Comparison of ENCODE assay signal across 14 cellular contexts in genomic region chr2:200469708-200470600, GRCh38. TPM values are rescaled to one million over a fixed set of nuclear protein-coding genes. Genes with fewer than 3 reads are reported as not detected.
DNase-seq lines count a peak whose midpoint lies in the region; ATAC-seq, FAIRE-seq and TF ChIP-seq lines count a peak whose summit lies in the region.
"Had no signal": no experiment of that assay in that cellular context is flagged by ENCODE, and none has a peak within 500 bp of the region (broad histone marks: within the 10 kb centered on the region; RNA-seq: fewer than 3 reads in every experiment).

No MANE protein-coding gene starts in this region.

- no peaks in the 10 kb centered on the region for H3K9me3 Mint-ChIP-seq in neural crest cell
- H3K9me3 Mint-ChIP-seq: effector memory CD8-positive, alpha-beta T cell; stimulated activated naive CD8-positive, alpha-beta T cell treated with anti-CD3 and anti-CD28 coated beads, Interleukin-15, Interleukin-2, amounts not matched to agents 100 ng/mL and 50 ng/mL, for 24 hours had no signal

- POLR2A ChIA-PET in HepG2 (lab: Yijun Ruan, JAX): no interaction called here

- no peaks in the 10 kb centered on the region for H3K79me2 ChIP-seq in HepG2 (ENCODE audit: insufficient read depth, low read length)

- TF ChIP-seq RAD21 in HepG2 (CRISPR knock-in tag; IDR thresholded peaks at IDR 0.05): no peak

- peak overlapping the region; percentile 91 for H3K27ac Mint-ChIP-seq in neural crest cell (ENCODE audit: unreplicated experiment)
- H3K27ac Mint-ChIP-seq: stimulated activated naive CD8-positive, alpha-beta T cell treated with anti-CD3 and anti-CD28 coated beads, Interleukin-15, Interleukin-2, amounts not matched to agents 100 ng/mL and 50 ng/mL, for 24 hours had no signal

- no peaks in the 10 kb centered on the region for H3K4me1 ChIP-seq in HepG2 (ENCODE audit: insufficient read depth, low read length)
- no peaks in the 10 kb centered on the region for H3K4me1 ChIP-seq in right lobe of liver

- H2AFZ ChIP-seq in HepG2 (ENCODE audit: low read length): no peak overlapping the region

- BruUV-seq in HepG2 (replicated peaks; lab: Mats Ljungman, UMichigan): no TSS peak

- DNase-seq in HepG2 (ENCODE audit: low spot score) (no peak), right lobe of liver (no peak), head of caudate nucleus (peak; percentile 45 to 89 (median 76)), neural crest cell (ENCODE audit: low read depth, low spot score) (no peak), NOMO-1 treated with dmso at 0.1 percent for 144 hours (lab: John Stamatoyannopoulos, UW; ENCODE audit: unreplicated experiment) (no peak), T-helper 2 cell (no peak), NAMALWA (ENCODE audit: low spot score) (no peak)
- DNase-seq: effector memory CD8-positive, alpha-beta T cell; NCI-H1105; OCI-M1; stimulated activated CD4-positive, alpha-beta T cell treated with anti-CD3 and anti-CD28 coated beads, Interleukin-4, amount 100 ng/mL, for 24 hours; T-helper 9 cell had no signal

- no peak overlapping the region for H3K4me2 ChIP-seq in HepG2 (ENCODE audit: low read depth, low read length)

- H3K4me1 Mint-ChIP-seq in neural crest cell: peaks cover 34% of the 10 kb centered on the region

- 0 out of 2 replicates have a peak, but pooled peaks cover 3% of the 10 kb centered on the region for H4K20me1 ChIP-seq in HepG2 (ENCODE audit: insufficient read depth, low read length)

- H3K27me3 ChIP-seq in HepG2 (ENCODE audit: control insufficient read depth in 1 of 2, insufficient read depth in 2 of 2, low read length in 2 of 2) (no peaks in the 10 kb centered on the region), right lobe of liver (no peaks in the 10 kb centered on the region)

- TF ChIP-seq EP300 in HepG2 (IDR thresholded peaks at IDR 0.05; ENCODE audit: low read depth in 2 of 2, low read length in 2 of 2) (no peak), HepG2 (CRISPR knock-in tag; IDR thresholded peaks at IDR 0.05; ENCODE audit: borderline replicate concordance) (no peak)

- intact Hi-C loops in HepG2 (cut with micrococcal nuclease; ENCODE audit: unreplicated experiment): no loop called here
- intact Hi-C loops in right lobe of liver (cut with DNase I): loop anchor here (5.0 to 10.0 kb wide), 2 partner anchors 488 to 495 kb away; no protein-coding TSS in a partner anchor
- intact Hi-C loops in head of caudate nucleus (cut with DNase I): loop anchor here (1.0 kb wide), 1 partner anchor 163 kb away; no protein-coding TSS in a partner anchor

- no peaks in the 10 kb centered on the region for H3K9me3 ChIP-seq in HepG2 (ENCODE audit: low read length)
- H3K9me3 ChIP-seq in right lobe of liver: no peaks in the 10 kb centered on the region

- in situ Hi-C loops in HepG2 (cut with HindIII; ENCODE audit: extremely low pct_ligation_motif_present, low pct_unique_long_range_greater_than_20kb): no loop called here

- H3K36me3 ChIP-seq in HepG2 (replicated peaks in 1 of 2; ENCODE audit: control insufficient read depth in 1 of 2, insufficient read depth in 2 of 2, low read length in 2 of 2): peaks cover 61 to 93% of the 10 kb centered on the region in 2 experiments
- peaks cover 0 to 72% (median 32%) of the 10 kb centered on the region in 4 donors for H3K36me3 ChIP-seq in right lobe of liver

- no peak overlapping the region for H3K4me3 ChIP-seq in HepG2 (replicated peaks in 1 of 3; ENCODE audit: insufficient read depth in 1 of 3, low read depth in 2 of 3, low read length in 3 of 3)
- no peak overlapping the region for H3K4me3 ChIP-seq in right lobe of liver

- ATAC-seq in HepG2: no peak
- ATAC-seq in right lobe of liver: no peak
- no peak for ATAC-seq in HG03521 (IDR thresholded peaks at IDR 0.05; ENCODE audit: unreplicated experiment)
- ATAC-seq: effector memory CD8-positive, alpha-beta T cell had no signal

- 95% methylated on average over 16 of the region's 16 CpGs for WGBS in HepG2 (ENCODE audit: low lambda C conversion rate)
- WGBS in right lobe of liver (ENCODE audit: insufficient coverage, low coverage, low lambda C conversion rate, missing lambda C conversion rate): 57% methylated on average over 7 of the region's 16 CpGs

- no peak overlapping the region for H3K9ac ChIP-seq in HepG2 (ENCODE audit: insufficient read depth, low read depth, low read length)

- H3K27me3 Mint-ChIP-seq in neural crest cell (ENCODE audit: low read depth): no peaks in the 10 kb centered on the region
- H3K27me3 Mint-ChIP-seq: effector memory CD8-positive, alpha-beta T cell; stimulated activated naive CD8-positive, alpha-beta T cell treated with anti-CD3 and anti-CD28 coated beads, Interleukin-15, Interleukin-2, amounts not matched to agents 100 ng/mL and 50 ng/mL, for 24 hours had no signal

- H3K27ac ChIP-seq in HepG2 (ENCODE audit: extremely low read length, insufficient read depth, low read length): no peak overlapping the region
- H3K27ac ChIP-seq in right lobe of liver: no peak overlapping the region

- H3K4me3 Mint-ChIP-seq in neural crest cell: no peak overlapping the region
- H3K4me3 Mint-ChIP-seq: effector memory CD8-positive, alpha-beta T cell; stimulated activated naive CD8-positive, alpha-beta T cell treated with anti-CD3 and anti-CD28 coated beads, Interleukin-15, Interleukin-2, amounts not matched to agents 100 ng/mL and 50 ng/mL, for 24 hours had no signal

- CTCF ChIA-PET in HepG2 (lab: Yijun Ruan, JAX; ENCODE audit: low intra/inter-chr PET ratio, low total read pairs): no interaction called here

- TF ChIP-seq CTCF in HepG2 (CRISPR knock-in tag; IDR thresholded peaks at IDR 0.05) (no peak), right lobe of liver (IDR thresholded peaks at IDR 0.05) (no peak), neural crest cell (conservative IDR thresholded peaks at IDR 0.05) (no peak)

- FAIRE-seq in HepG2 (lab: Jason Lieb, UNC): no peak

- peaks cover 4% of the 10 kb centered on the region for H3K36me3 Mint-ChIP-seq in neural crest cell (ENCODE audit: low read depth)

- TF ChIP-seq POLR2A in HepG2 (IDR thresholded peaks at IDR 0.05; ENCODE audit: insufficient read depth in 1 of 2, low read depth in 2 of 2, low read length in 2 of 2): no peak
- TF ChIP-seq POLR2A in right lobe of liver (IDR thresholded peaks at IDR 0.05): no peak

RNA-seq across cellular contexts. Expression of gene KCTD18, which starts 39.9 kb away (rescaled TPM):
- 7.0 and 7.1 TPM in 2 replicates for total RNA-seq in HepG2 (2016; rRNA removed; fragmentation: Illumina TruSeq; extraction: Trizol)
- total RNA-seq in HepG2 (2016; cell fraction: cytosol; rRNA removed; fragmentation: Illumina TruSeq; extraction: Trizol; ENCODE audit: low read depth): 1.9 and 2.4 TPM in 2 replicates
- total RNA-seq in HepG2 (2016; cell fraction: insoluble cytoplasmic fraction; rRNA removed; fragmentation: Illumina TruSeq; extraction: Trizol): 6.3 and 7.3 TPM in 2 replicates
- 7.3 and 8.3 TPM in 2 replicates for total RNA-seq in HepG2 (2016; cell fraction: membrane; rRNA removed; fragmentation: Illumina TruSeq; extraction: Trizol)
- total RNA-seq in HepG2 (2016; cell fraction: nucleus; rRNA removed; fragmentation: Illumina TruSeq; extraction: Trizol): 3.6 and 4.2 TPM in 2 replicates
- polyA plus RNA-seq in HepG2 (2011; rRNA removed): 2.2 and 2.5 TPM in 2 replicates
- polyA plus RNA-seq in HepG2 (2011; cell fraction: cytosol; rRNA removed): 1.6 and 2.3 TPM in 2 replicates
- polyA plus RNA-seq in HepG2 (2011; cell fraction: nucleus; rRNA removed): 3.2 and 4.3 TPM in 2 replicates
- 2.8 and 4.9 TPM in 2 replicates for polyA plus RNA-seq in HepG2 (2012)
- 2.4 and 3.1 TPM in 2 replicates for polyA plus RNA-seq in HepG2 (2016; cell fraction: cytosol; fragmentation: Illumina TruSeq; extraction: Trizol; ENCODE audit: low read depth)
- 5.9 and 8.3 TPM in 2 replicates for polyA plus RNA-seq in HepG2 (2016; cell fraction: insoluble cytoplasmic fraction; fragmentation: Illumina TruSeq; extraction: Trizol; ENCODE audit: low read depth)
- polyA plus RNA-seq in HepG2 (2016; cell fraction: membrane; fragmentation: Illumina TruSeq; extraction: Trizol; ENCODE audit: low read depth): 5.6 TPM in 2 replicates
- polyA plus RNA-seq in HepG2 (2016; cell fraction: nucleus; fragmentation: Illumina TruSeq; extraction: Trizol; ENCODE audit: insufficient read depth, low read depth): 5.0 and 6.2 TPM in 2 replicates
- 0.42 and 0.86 TPM in 2 replicates for polyA minus RNA-seq in HepG2 (2011; rRNA and poly(A)+ RNA removed; ENCODE audit: low replicate concordance)
- polyA minus RNA-seq in HepG2 (2011; cell fraction: cytosol; rRNA and poly(A)+ RNA removed): 2.0 and 2.1 TPM in 2 replicates
- 4.0 and 4.1 TPM in 2 replicates for polyA minus RNA-seq in HepG2 (2011; cell fraction: nucleus; rRNA and poly(A)+ RNA removed)
- 10 to 100 TPM in 1 of 6 experiments, 1 to 10 TPM in 5; 6.2 to 16.7 (median 7.3) TPM for total RNA-seq in right lobe of liver
- total RNA-seq in neural crest cell: 6.2 and 6.5 TPM in 2 replicates

RNA-seq across cellular contexts. Expression of gene SGO2, which starts 56.1 kb away (rescaled TPM):
- total RNA-seq in HepG2 (2016; rRNA removed; fragmentation: Illumina TruSeq; extraction: Trizol) (16.2 and 32.2 TPM in 2 replicates), right lobe of liver (1 to 10 TPM in 2 of 6 experiments, under 1 TPM in 4; 0.37 to 1.8 (median 0.92) TPM), neural crest cell (33.1 and 33.5 TPM in 2 replicates)
- 1.1 and 1.4 TPM in 2 replicates for total RNA-seq in HepG2 (2016; cell fraction: cytosol; rRNA removed; fragmentation: Illumina TruSeq; extraction: Trizol; ENCODE audit: low read depth)
- 16.1 and 31.3 TPM in 2 replicates for total RNA-seq in HepG2 (2016; cell fraction: insoluble cytoplasmic fraction; rRNA removed; fragmentation: Illumina TruSeq; extraction: Trizol)
- total RNA-seq in HepG2 (2016; cell fraction: membrane; rRNA removed; fragmentation: Illumina TruSeq; extraction: Trizol): 4.3 and 5.1 TPM in 2 replicates
- total RNA-seq in HepG2 (2016; cell fraction: nucleus; rRNA removed; fragmentation: Illumina TruSeq; extraction: Trizol): 26.7 and 28.5 TPM in 2 replicates
- 1.9 and 5.1 TPM in 2 replicates for polyA plus RNA-seq in HepG2 (2011; rRNA removed)
- 1.2 and 1.3 TPM in 2 replicates for polyA plus RNA-seq in HepG2 (2011; cell fraction: cytosol; rRNA removed)
- polyA plus RNA-seq in HepG2 (2011; cell fraction: nucleus; rRNA removed): 2.6 and 2.7 TPM in 2 replicates
- polyA plus RNA-seq in HepG2 (2012): 3.4 and 6.3 TPM in 2 replicates
- 0.41 and 0.43 TPM in 2 replicates for polyA plus RNA-seq in HepG2 (2016; cell fraction: cytosol; fragmentation: Illumina TruSeq; extraction: Trizol; ENCODE audit: low read depth)
- 25.2 and 26.5 TPM in 2 replicates for polyA plus RNA-seq in HepG2 (2016; cell fraction: insoluble cytoplasmic fraction; fragmentation: Illumina TruSeq; extraction: Trizol; ENCODE audit: low read depth)
- polyA plus RNA-seq in HepG2 (2016; cell fraction: membrane; fragmentation: Illumina TruSeq; extraction: Trizol; ENCODE audit: low read depth): 1.2 TPM in 2 replicates
- polyA plus RNA-seq in HepG2 (2016; cell fraction: nucleus; fragmentation: Illumina TruSeq; extraction: Trizol; ENCODE audit: insufficient read depth, low read depth): 17.4 and 17.5 TPM in 2 replicates
- 0.84 and 3.3 TPM in 2 replicates for polyA minus RNA-seq in HepG2 (2011; rRNA and poly(A)+ RNA removed; ENCODE audit: low replicate concordance)
- polyA minus RNA-seq in HepG2 (2011; cell fraction: cytosol; rRNA and poly(A)+ RNA removed): 4.9 and 5.4 TPM in 2 replicates
- polyA minus RNA-seq in HepG2 (2011; cell fraction: nucleus; rRNA and poly(A)+ RNA removed): 26.2 and 43.8 TPM in 2 replicates

Comparison
In these comparisons a context has a peak if more than half of its experiments do, and no peak if none do; other contexts are left out.
1. DNase-seq: peak in head of caudate nucleus (42 of 42); none in HepG2 (single experiment), right lobe of liver (0 of 3), neural crest cell (single experiment), NOMO-1 treated with dmso at 0.1 percent for 144 hours (single experiment), T-helper 2 cell (0 of 5) and NAMALWA (single experiment).